ENCODE assay signal across 1 cellular context in genomic region chr19:1874554-1875185, GRCh38.
A peak's percentile ranks its signal among the peaks of the same experiment; 100 is the strongest.
TF ChIP-seq lines count a peak whose summit lies in the region.

No MANE protein-coding gene starts in this region.

TF ChIP-seq in HepG2, 621 proteins besides CTCF, POLR2A, EP300 and RAD21:
- TF ChIP-seq TSC22D2 (CRISPR knock-in tag; IDR thresholded peaks at IDR 0.05; ENCODE audit: borderline replicate concordance): no peak
- TF ChIP-seq ZKSCAN5 (CRISPR knock-in tag; IDR thresholded peaks at IDR 0.05): no peak
- TF ChIP-seq USF2 (IDR thresholded peaks at IDR 0.05; ENCODE audit: low read depth, low read length): no peak
- TF ChIP-seq USF2 (CRISPR knock-in tag; IDR thresholded peaks at IDR 0.05; ENCODE audit: borderline replicate concordance): no peak
- no peak for TF ChIP-seq MAZ (IDR thresholded peaks at IDR 0.05; ENCODE audit: borderline replicate concordance, low read depth, low read length)
- TF ChIP-seq MAZ (CRISPR knock-in tag; IDR thresholded peaks at IDR 0.05; ENCODE audit: low read depth): no peak
- no peak for TF ChIP-seq CBX5 (CRISPR knock-in tag; IDR thresholded peaks at IDR 0.05; ENCODE audit: borderline replicate concordance)
- TF ChIP-seq, protein P1, sequence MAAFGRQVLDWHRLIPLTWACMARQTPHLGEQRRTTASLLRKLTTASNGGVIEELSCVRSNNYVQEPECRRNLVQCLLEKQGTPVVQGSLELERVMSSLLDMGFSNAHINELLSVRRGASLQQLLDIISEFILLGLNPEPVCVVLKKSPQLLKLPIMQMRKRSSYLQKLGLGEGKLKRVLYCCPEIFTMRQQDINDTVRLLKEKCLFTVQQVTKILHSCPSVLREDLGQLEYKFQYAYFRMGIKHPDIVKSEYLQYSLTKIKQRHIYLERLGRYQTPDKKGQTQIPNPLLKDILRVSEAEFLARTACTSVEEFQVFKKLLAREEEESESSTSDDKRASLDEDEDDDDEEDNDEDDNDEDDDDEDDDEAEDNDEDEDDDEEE (CRISPR knock-in tag; IDR thresholded peaks at IDR 0.05): no peak
- no peak for TF ChIP-seq SRSF9 (IDR thresholded peaks at IDR 0.05; ENCODE audit: borderline replicate concordance, insufficient read depth, low read depth, low read length, poor library complexity, severe bottlenecking)
- TF ChIP-seq ZNF746 (CRISPR knock-in tag; IDR thresholded peaks at IDR 0.05): no peak
- TF ChIP-seq, protein P2, sequence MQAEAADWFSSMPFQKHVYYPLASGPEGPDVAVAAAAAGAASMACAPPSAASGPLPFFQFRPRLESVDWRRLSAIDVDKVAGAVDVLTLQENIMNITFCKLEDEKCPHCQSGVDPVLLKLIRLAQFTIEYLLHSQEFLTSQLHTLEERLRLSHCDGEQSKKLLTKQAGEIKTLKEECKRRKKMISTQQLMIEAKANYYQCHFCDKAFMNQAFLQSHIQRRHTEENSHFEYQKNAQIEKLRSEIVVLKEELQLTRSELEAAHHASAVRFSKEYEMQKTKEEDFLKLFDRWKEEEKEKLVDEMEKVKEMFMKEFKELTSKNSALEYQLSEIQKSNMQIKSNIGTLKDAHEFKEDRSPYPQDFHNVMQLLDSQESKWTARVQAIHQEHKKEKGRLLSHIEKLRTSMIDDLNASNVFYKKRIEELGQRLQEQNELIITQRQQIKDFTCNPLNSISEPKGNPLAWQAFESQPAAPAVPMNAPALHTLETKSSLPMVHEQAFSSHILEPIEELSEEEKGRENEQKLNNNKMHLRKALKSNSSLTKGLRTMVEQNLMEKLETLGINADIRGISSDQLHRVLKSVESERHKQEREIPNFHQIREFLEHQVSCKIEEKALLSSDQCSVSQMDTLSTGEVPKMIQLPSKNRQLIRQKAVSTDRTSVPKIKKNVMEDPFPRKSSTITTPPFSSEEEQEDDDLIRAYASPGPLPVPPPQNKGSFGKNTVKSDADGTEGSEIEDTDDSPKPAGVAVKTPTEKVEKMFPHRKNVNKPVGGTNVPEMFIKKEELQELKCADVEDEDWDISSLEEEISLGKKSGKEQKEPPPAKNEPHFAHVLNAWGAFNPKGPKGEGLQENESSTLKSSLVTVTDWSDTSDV (CRISPR knock-in tag; IDR thresholded peaks at IDR 0.05): no peak
- TF ChIP-seq ZNF639 (CRISPR knock-in tag; conservative IDR thresholded peaks at IDR 0.05): no peak
- no peak for TF ChIP-seq ARNTL (CRISPR knock-in tag; IDR thresholded peaks at IDR 0.05)
- no peak for TF ChIP-seq REL (CRISPR knock-in tag; conservative IDR thresholded peaks at IDR 0.05)
- TF ChIP-seq, protein P3, sequence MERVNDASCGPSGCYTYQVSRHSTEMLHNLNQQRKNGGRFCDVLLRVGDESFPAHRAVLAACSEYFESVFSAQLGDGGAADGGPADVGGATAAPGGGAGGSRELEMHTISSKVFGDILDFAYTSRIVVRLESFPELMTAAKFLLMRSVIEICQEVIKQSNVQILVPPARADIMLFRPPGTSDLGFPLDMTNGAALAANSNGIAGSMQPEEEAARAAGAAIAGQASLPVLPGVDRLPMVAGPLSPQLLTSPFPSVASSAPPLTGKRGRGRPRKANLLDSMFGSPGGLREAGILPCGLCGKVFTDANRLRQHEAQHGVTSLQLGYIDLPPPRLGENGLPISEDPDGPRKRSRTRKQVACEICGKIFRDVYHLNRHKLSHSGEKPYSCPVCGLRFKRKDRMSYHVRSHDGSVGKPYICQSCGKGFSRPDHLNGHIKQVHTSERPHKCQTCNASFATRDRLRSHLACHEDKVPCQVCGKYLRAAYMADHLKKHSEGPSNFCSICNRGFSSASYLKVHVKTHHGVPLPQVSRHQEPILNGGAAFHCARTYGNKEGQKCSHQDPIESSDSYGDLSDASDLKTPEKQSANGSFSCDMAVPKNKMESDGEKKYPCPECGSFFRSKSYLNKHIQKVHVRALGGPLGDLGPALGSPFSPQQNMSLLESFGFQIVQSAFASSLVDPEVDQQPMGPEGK (CRISPR knock-in tag; IDR thresholded peaks at IDR 0.05): 0 out of 2 replicates have a peak, but pooled peaks have one; percentile 3
- no peak for TF ChIP-seq ZNF329 (CRISPR knock-in tag; IDR thresholded peaks at IDR 0.05; ENCODE audit: low read depth)
- no peak for TF ChIP-seq ZKSCAN8 (CRISPR knock-in tag; IDR thresholded peaks at IDR 0.05; ENCODE audit: borderline replicate concordance)
- TF ChIP-seq HNRNPUL1 (IDR thresholded peaks at IDR 0.05; ENCODE audit: low read depth, low read length): no peak
- TF ChIP-seq GABPA (IDR thresholded peaks at IDR 0.05; ENCODE audit: low read depth, low read length): no peak
- peak; percentile 66; the same call in 1 of the 2 replicates for TF ChIP-seq GABPA (CRISPR knock-in tag; IDR thresholded peaks at IDR 0.05; ENCODE audit: low read depth)
- no peak for TF ChIP-seq ESRRA (CRISPR knock-in tag; IDR thresholded peaks at IDR 0.05; ENCODE audit: low read depth)
- no peak for TF ChIP-seq XBP1 (CRISPR knock-in tag; IDR thresholded peaks at IDR 0.05)
- peak; percentile 71 for TF ChIP-seq NR2C2 (CRISPR knock-in tag; IDR thresholded peaks at IDR 0.05; ENCODE audit: borderline replicate concordance)
- no peak for TF ChIP-seq KAT2B (IDR thresholded peaks at IDR 0.05; ENCODE audit: borderline replicate concordance, low read depth, low read length)
- no peak for TF ChIP-seq THAP9 (CRISPR knock-in tag; IDR thresholded peaks at IDR 0.05; ENCODE audit: borderline replicate concordance)
- TF ChIP-seq ZNF263 (CRISPR knock-in tag; IDR thresholded peaks at IDR 0.05): no peak
- TF ChIP-seq MYC (CRISPR knock-in tag; IDR thresholded peaks at IDR 0.05; ENCODE audit: borderline replicate concordance): no peak
- no peak for TF ChIP-seq MTA3 (CRISPR knock-in tag; IDR thresholded peaks at IDR 0.05)
- no peak for TF ChIP-seq ZNF724P (CRISPR knock-in tag; IDR thresholded peaks at IDR 0.05; ENCODE audit: borderline replicate concordance)
- no peak for TF ChIP-seq HOXA7 (CRISPR knock-in tag; IDR thresholded peaks at IDR 0.05)
- no peak for TF ChIP-seq POLR2G (IDR thresholded peaks at IDR 0.05; ENCODE audit: low read depth, low read length)
- TF ChIP-seq ZNF224 (CRISPR knock-in tag; IDR thresholded peaks at IDR 0.05): no peak
- TF ChIP-seq ZNF776 (CRISPR knock-in tag; IDR thresholded peaks at IDR 0.05): no peak
- TF ChIP-seq ZNF501 (CRISPR knock-in tag; IDR thresholded peaks at IDR 0.05): 0 out of 2 replicates have a peak, but pooled peaks have one; percentile 9
TF ChIP-seq in HepG2: peak in this region for 4.
